In the genomic region with DNA sequence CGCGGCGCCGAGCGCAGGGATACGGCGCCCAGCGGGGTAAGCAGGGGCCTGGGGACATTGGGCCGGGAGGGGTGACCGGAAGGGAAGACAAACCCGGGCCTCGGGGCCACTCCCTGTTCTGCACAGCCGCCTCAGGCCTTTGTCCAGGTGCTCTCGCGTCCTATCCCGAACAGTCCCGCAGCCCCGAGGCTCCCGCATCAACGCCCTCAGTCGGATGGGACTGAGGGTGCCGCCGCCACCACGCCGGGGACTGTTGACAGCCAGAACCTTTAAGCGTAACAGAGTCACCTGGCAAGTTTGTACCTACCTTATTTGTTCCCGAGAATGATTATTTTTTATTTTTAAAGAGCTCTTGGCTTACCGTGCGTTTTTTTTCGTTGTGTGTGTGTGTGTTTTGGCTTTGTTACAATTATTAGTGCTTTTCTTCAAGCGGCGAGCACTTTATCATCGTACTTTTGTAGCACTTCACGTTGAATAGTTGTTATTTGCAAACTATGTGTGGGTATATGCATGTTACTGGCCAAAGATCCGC, we compare ENCODE assay signal across 8 cellular contexts. TPM values are rescaled to one million over a fixed set of nuclear protein-coding genes. Genes with fewer than 3 reads are reported as not detected.
A peak's percentile ranks its signal among the peaks of the same experiment; 100 is the strongest.
DNase-seq lines count a peak whose midpoint lies in the region; ATAC-seq and TF ChIP-seq lines count a peak whose summit lies in the region.

No MANE protein-coding gene starts in this region.

- no peaks in the 10 kb centered on the region for H3K9me3 ChIP-seq in left ventricle myocardium inferior (replicated peaks)
- no peaks in the 10 kb centered on the region for H3K9me3 ChIP-seq in skeletal muscle satellite cell (replicated peaks; ENCODE audit: low read length)

- no peak for TF ChIP-seq CTCF in Calu3 (IDR thresholded peaks at IDR 0.05; ENCODE audit: unreplicated experiment)
- no peak for TF ChIP-seq CTCF in left ventricle myocardium inferior (IDR thresholded peaks at IDR 0.05; ENCODE audit: borderline replicate concordance)

- H3K4me1 Mint-ChIP-seq in Calu3 (ENCODE audit: low read depth, unreplicated experiment) (peaks cover 23% of the 10 kb centered on the region), IgD-negative memory B cell (peaks cover 30 to 44% (median 41%) of the 10 kb centered on the region in 3 donors)
- peaks cover 53% of the 10 kb centered on the region for H3K4me1 Mint-ChIP-seq in activated CD8-positive, alpha-beta T cell treated with anti-CD3 and anti-CD28 coated beads, Interleukin-2, amount 10 ng/mL, durations not matched to agents 7 days and 5 days (ENCODE audit: low read depth)

- POLR2A ChIA-PET in activated CD8-positive, alpha-beta T cell treated with anti-CD3 and anti-CD28 coated beads, Interleukin-2, amount 10 ng/mL, durations not matched to agents 7 days and 5 days (lab: Charles Lee): interaction anchor here (0.6 to 2.1 kb wide), 5 partner anchors 33 to 152 kb away, joined by 3 to 16 read pairs (median 7); partner anchors contain the start of genes KLC1, TRMT61A, XRCC3 and ZFYVE21

- H3K9ac ChIP-seq in skeletal muscle satellite cell (ENCODE audit: low read depth, low read length): peak overlapping the region; percentile 97

- DNase-seq in Calu3 (no peak), left ventricle myocardium inferior (no peak)
- DNase-seq in activated CD8-positive, alpha-beta T cell treated with anti-CD3 and anti-CD28 coated beads, Interleukin-2, amount 10 ng/mL, durations not matched to agents 7 days and 5 days: no peak
- DNase-seq in activated effector memory CD4-positive, alpha-beta T cell treated with Interleukin-2 at 50 U/mL for 16 hours: no peak

- CTCF ChIA-PET in Calu3 (lab: Charles Lee): interaction anchor here (1.7 kb wide), 1 partner anchor 11 kb away, joined by 5 read pairs; no protein-coding TSS in a partner anchor
- CTCF ChIA-PET in activated CD8-positive, alpha-beta T cell treated with anti-CD3 and anti-CD28 coated beads, Interleukin-2, amount 10 ng/mL, durations not matched to agents 7 days and 5 days (lab: Charles Lee): interaction anchor here (0.7 to 5.1 kb wide), 2 partner anchors 10 to 45 kb away, joined by 3 to 23 read pairs; no protein-coding TSS in a partner anchor

- peaks cover 90% of the 10 kb centered on the region for H3K4me1 ChIP-seq in left ventricle myocardium inferior
- H3K4me1 ChIP-seq in skeletal muscle satellite cell (ENCODE audit: control insufficient read depth, insufficient read depth, low read length): peaks cover 37% of the 10 kb centered on the region

- no peaks in the 10 kb centered on the region for H3K9me3 Mint-ChIP-seq in Calu3 (ENCODE audit: low read depth, unreplicated experiment)
- H3K9me3 Mint-ChIP-seq in IgD-negative memory B cell: no peaks in the 10 kb centered on the region
- H3K9me3 Mint-ChIP-seq in activated CD8-positive, alpha-beta T cell treated with anti-CD3 and anti-CD28 coated beads, Interleukin-2, amount 10 ng/mL, durations not matched to agents 7 days and 5 days (ENCODE audit: insufficient read depth): no peaks in the 10 kb centered on the region

- peak overlapping the region; percentile 99 for H3K27ac ChIP-seq in left ventricle myocardium inferior (replicated peaks)

- peak overlapping the region; percentile 94 for H3K4me2 ChIP-seq in skeletal muscle satellite cell (ENCODE audit: low read length)

- ATAC-seq in GM21528 (IDR thresholded peaks at IDR 0.05; ENCODE audit: low FRiP score, unreplicated experiment) (peak; percentile 41), HG02981 (IDR thresholded peaks at IDR 0.05; ENCODE audit: unreplicated experiment) (no peak)
- no peak for ATAC-seq in activated CD8-positive, alpha-beta T cell treated with anti-CD3 and anti-CD28 coated beads, Interleukin-2, amount 10 ng/mL, durations not matched to agents 7 days and 5 days

- H3K27ac Mint-ChIP-seq in Calu3 (ENCODE audit: unreplicated experiment) (peak overlapping the region; percentile 61), IgD-negative memory B cell (peak overlapping the region; percentile 70 to 94 (median 92))
- peak overlapping the region; percentile 80 for H3K27ac Mint-ChIP-seq in activated CD8-positive, alpha-beta T cell treated with anti-CD3 and anti-CD28 coated beads, Interleukin-2, amount 10 ng/mL, durations not matched to agents 7 days and 5 days

- intact Hi-C loops in Calu3 (cut with micrococcal nuclease; ENCODE audit: unreplicated experiment) (no loop called here), left ventricle myocardium inferior (cut with micrococcal nuclease) (no loop called here)

- H3K27me3 Mint-ChIP-seq in Calu3 (ENCODE audit: unreplicated experiment) (no peaks in the 10 kb centered on the region), IgD-negative memory B cell (no peaks in the 10 kb centered on the region)
- H3K27me3 Mint-ChIP-seq in activated CD8-positive, alpha-beta T cell treated with anti-CD3 and anti-CD28 coated beads, Interleukin-2, amount 10 ng/mL, durations not matched to agents 7 days and 5 days (ENCODE audit: low read depth): no peaks in the 10 kb centered on the region

- H3K36me3 ChIP-seq in left ventricle myocardium inferior (peaks cover 25% of the 10 kb centered on the region), skeletal muscle satellite cell (ENCODE audit: insufficient read depth, low read length) (peaks cover 27% of the 10 kb centered on the region)

- BruUV-seq in Calu3 (replicated peaks; lab: Mats Ljungman, UMichigan): no TSS peak

- H3K4me3 ChIP-seq in left ventricle myocardium inferior (peak overlapping the region; percentile 98), skeletal muscle satellite cell (ENCODE audit: low read length) (peak overlapping the region; percentile 100)

- H3K36me3 Mint-ChIP-seq in Calu3 (ENCODE audit: insufficient read depth, unreplicated experiment): peaks cover 53% of the 10 kb centered on the region
- H3K36me3 Mint-ChIP-seq in IgD-negative memory B cell: no peaks in the 10 kb centered on the region
- H3K36me3 Mint-ChIP-seq in activated CD8-positive, alpha-beta T cell treated with anti-CD3 and anti-CD28 coated beads, Interleukin-2, amount 10 ng/mL, durations not matched to agents 7 days and 5 days (ENCODE audit: low read depth): peaks cover 29% of the 10 kb centered on the region

- H3K27me3 ChIP-seq in left ventricle myocardium inferior (ENCODE audit: low read depth) (no peaks in the 10 kb centered on the region), skeletal muscle satellite cell (ENCODE audit: control insufficient read depth, insufficient read depth, low read length) (no peaks in the 10 kb centered on the region)

- H3K4me3 Mint-ChIP-seq in Calu3 (ENCODE audit: low read depth, unreplicated experiment): peak overlapping the region; percentile 98
- H3K4me3 Mint-ChIP-seq in IgD-negative memory B cell: peak overlapping the region; percentile 88 to 98 (median 91)
- peak overlapping the region; percentile 91 for H3K4me3 Mint-ChIP-seq in activated CD8-positive, alpha-beta T cell treated with anti-CD3 and anti-CD28 coated beads, Interleukin-2, amount 10 ng/mL, durations not matched to agents 7 days and 5 days

RNA-seq across cellular contexts. Expression of gene COA8, which starts 0.4 kb away (rescaled TPM):
- total RNA-seq in Calu3 (2022): 29.1 and 37.2 TPM in 2 replicates
- polyA plus RNA-seq in IgD-negative memory B cell: 67.9 TPM
- total RNA-seq in activated CD8-positive, alpha-beta T cell treated with anti-CD3 and anti-CD28 coated beads, Interleukin-2, amount 10 ng/mL, durations not matched to agents 7 days and 5 days: 10 to 100 TPM; 28.3 to 34.3 TPM
- total RNA-seq in left ventricle myocardium inferior: 48.3 TPM
- 17.0 and 17.2 TPM in 2 replicates for total RNA-seq in skeletal muscle satellite cell (2012; rRNA removed)

RNA-seq across cellular contexts. Expression of gene BAG5, which starts 0.7 kb away (rescaled TPM):
- 36.5 and 38.4 TPM in 2 replicates for total RNA-seq in Calu3 (2022)
- polyA plus RNA-seq in IgD-negative memory B cell: 42.1 TPM
- 10 to 100 TPM; 31.1 to 33.2 TPM for total RNA-seq in activated CD8-positive, alpha-beta T cell treated with anti-CD3 and anti-CD28 coated beads, Interleukin-2, amount 10 ng/mL, durations not matched to agents 7 days and 5 days
- 16.7 TPM for total RNA-seq in left ventricle myocardium inferior
- 24.0 and 28.1 TPM in 2 replicates for total RNA-seq in skeletal muscle satellite cell (2012; rRNA removed)

RNA-seq across cellular contexts. Expression of gene TRMT61A, which starts 34.2 kb away (rescaled TPM):
- total RNA-seq in Calu3 (2022) (25.9 and 28.0 TPM in 2 replicates), left ventricle myocardium inferior (5.9 TPM)
- 12.6 TPM for polyA plus RNA-seq in IgD-negative memory B cell
- total RNA-seq in activated CD8-positive, alpha-beta T cell treated with anti-CD3 and anti-CD28 coated beads, Interleukin-2, amount 10 ng/mL, durations not matched to agents 7 days and 5 days: 1 to 10 TPM; 8.5 to 8.8 TPM
- 14.9 and 17.0 TPM in 2 replicates for total RNA-seq in skeletal muscle satellite cell (2012; rRNA removed)

RNA-seq across cellular contexts. Expression of gene CKB, which starts 40.5 kb away (rescaled TPM):
- 27.0 and 28.2 TPM in 2 replicates for total RNA-seq in Calu3 (2022)
- 0.61 TPM for polyA plus RNA-seq in IgD-negative memory B cell
- total RNA-seq in activated CD8-positive, alpha-beta T cell treated with anti-CD3 and anti-CD28 coated beads, Interleukin-2, amount 10 ng/mL, durations not matched to agents 7 days and 5 days: 1 to 10 TPM; 2.2 to 2.7 TPM
- 661 TPM for total RNA-seq in left ventricle myocardium inferior
- total RNA-seq in skeletal muscle satellite cell (2012; rRNA removed): 22.1 and 70.3 TPM in 2 replicates
